ENCODE assay signal across 1 cellular context in the genomic region with DNA sequence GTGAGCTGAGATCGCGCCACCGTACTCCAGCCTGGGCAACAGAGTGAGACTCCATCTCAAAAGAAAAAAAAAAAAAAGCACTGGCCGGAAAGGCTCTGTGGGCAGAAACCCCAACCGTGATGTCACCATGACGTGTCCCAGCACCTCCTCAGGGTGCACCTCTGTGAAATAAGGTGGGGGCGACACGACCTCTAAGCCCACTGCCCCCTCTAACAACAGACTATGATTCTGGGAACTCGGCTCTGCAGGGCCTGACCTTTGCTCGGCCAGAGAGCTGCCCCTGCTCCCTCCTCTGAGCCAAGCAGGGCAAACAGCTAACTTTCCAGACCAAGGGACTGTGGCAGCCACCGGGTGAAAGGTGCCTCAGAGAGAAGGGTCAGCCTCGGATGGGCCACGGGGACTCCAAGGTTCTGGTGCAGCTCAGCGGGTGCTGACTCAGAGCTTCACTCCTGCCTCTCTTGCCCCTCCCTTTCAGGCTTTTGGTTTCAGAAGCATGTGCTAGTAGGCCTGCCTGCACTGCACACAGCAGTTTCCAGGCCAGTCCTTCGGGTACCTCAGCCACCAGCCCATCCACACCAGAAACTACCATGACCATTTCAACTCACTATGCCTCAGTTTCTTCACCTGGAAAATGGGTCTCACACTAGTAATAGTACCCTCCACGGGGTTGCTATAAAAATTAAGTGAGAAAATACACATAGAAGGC.
TF ChIP-seq lines count a peak whose summit lies in the region.

No MANE protein-coding gene starts in this region.

TF ChIP-seq in HCT116, 20 proteins besides CTCF, POLR2A, EP300 and RAD21 (continued from another document):
- TF ChIP-seq POLR2AphosphoS5 (IDR thresholded peaks at IDR 0.05; ENCODE audit: low read depth, low read length) (no peak), ELF1 (IDR thresholded peaks at IDR 0.05; ENCODE audit: borderline replicate concordance, low read depth) (no peak), EZH2 (IDR thresholded peaks at IDR 0.05) (no peak), FOSL1 (IDR thresholded peaks at IDR 0.05; ENCODE audit: low read depth) (no peak), CEBPB (IDR thresholded peaks at IDR 0.05; ENCODE audit: low read depth) (no peak), SIN3A (IDR thresholded peaks at IDR 0.05; ENCODE audit: low read depth) (no peak), EZH2phosphoT487 (IDR thresholded peaks at IDR 0.05; ENCODE audit: borderline replicate concordance) (no peak), TCF7L2 (IDR thresholded peaks at IDR 0.05; ENCODE audit: borderline replicate concordance, extremely low read depth, insufficient read depth, insufficient read length) (no peak), ZNF274 (IDR thresholded peaks at IDR 0.05; ENCODE audit: low read depth, low read length) (no peak), EGR1 (IDR thresholded peaks at IDR 0.05; ENCODE audit: low read depth) (no peak), MAX (IDR thresholded peaks at IDR 0.05) (no peak), CBX3 (IDR thresholded peaks at IDR 0.05; ENCODE audit: low read depth) (no peak), SRF (IDR thresholded peaks at IDR 0.05; ENCODE audit: low read depth) (no peak), ATF3 (IDR thresholded peaks at IDR 0.05) (no peak), ZFX (IDR thresholded peaks at IDR 0.05) (no peak), SP1 (IDR thresholded peaks at IDR 0.05; ENCODE audit: low read depth) (no peak), JUND (IDR thresholded peaks at IDR 0.05) (no peak)
- TF ChIP-seq, protein P1, sequence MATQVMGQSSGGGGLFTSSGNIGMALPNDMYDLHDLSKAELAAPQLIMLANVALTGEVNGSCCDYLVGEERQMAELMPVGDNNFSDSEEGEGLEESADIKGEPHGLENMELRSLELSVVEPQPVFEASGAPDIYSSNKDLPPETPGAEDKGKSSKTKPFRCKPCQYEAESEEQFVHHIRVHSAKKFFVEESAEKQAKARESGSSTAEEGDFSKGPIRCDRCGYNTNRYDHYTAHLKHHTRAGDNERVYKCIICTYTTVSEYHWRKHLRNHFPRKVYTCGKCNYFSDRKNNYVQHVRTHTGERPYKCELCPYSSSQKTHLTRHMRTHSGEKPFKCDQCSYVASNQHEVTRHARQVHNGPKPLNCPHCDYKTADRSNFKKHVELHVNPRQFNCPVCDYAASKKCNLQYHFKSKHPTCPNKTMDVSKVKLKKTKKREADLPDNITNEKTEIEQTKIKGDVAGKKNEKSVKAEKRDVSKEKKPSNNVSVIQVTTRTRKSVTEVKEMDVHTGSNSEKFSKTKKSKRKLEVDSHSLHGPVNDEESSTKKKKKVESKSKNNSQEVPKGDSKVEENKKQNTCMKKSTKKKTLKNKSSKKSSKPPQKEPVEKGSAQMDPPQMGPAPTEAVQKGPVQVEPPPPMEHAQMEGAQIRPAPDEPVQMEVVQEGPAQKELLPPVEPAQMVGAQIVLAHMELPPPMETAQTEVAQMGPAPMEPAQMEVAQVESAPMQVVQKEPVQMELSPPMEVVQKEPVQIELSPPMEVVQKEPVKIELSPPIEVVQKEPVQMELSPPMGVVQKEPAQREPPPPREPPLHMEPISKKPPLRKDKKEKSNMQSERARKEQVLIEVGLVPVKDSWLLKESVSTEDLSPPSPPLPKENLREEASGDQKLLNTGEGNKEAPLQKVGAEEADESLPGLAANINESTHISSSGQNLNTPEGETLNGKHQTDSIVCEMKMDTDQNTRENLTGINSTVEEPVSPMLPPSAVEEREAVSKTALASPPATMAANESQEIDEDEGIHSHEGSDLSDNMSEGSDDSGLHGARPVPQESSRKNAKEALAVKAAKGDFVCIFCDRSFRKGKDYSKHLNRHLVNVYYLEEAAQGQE (IDR thresholded peaks at IDR 0.05; ENCODE audit: low read depth): no peak
